In the genomic region with DNA sequence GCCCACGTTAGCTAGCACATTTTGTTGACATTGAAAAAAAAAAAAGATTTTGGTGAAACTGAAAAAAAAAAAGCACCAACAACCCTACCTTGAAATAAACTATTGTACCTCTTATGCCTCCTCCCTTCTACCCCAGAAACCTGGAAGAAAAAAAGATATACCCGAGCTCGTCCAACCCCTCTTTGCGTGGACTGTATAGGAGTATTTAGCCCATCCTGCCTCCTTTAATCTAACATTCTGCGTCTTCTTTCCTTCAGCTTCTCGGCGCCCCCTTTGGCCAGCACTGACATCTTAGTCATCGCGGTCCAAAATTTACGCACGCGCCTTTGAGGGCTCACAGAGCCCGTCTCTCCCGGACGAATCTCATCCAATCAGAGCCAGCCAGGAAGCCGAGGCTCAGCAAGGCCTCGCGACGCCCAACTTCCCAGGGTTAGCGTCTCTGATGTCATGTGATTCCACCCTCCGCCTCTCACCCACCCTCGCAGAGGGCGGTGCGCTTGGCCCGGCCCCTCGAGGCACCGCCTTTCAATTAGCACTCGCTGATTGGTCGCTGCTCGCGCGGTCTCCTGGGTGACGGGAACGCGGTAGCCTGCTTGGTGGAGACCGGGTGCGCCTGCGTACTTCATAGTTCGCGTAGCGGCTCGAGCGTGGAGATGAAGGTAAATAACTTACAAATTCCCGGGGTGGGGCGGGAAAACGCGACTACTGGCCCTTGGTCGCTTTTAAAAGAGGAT, we compare ENCODE assay signal across 8 cellular contexts.
DNase-seq lines count a peak whose midpoint lies in the region; ATAC-seq and TF ChIP-seq lines count a peak whose summit lies in the region.

Gene WDR19, plus strand, starts transcription at position 625 of the 734 bp plus-strand sequence. Its CDS starts 29 bp downstream, at position 654.

- DNase-seq in AG10803 (ENCODE audit: low read depth) (peak; percentile 99), NCI-H345 treated with DMSO at 0.1 percent for 48 hours (lab: John Stamatoyannopoulos, UW; ENCODE audit: unreplicated experiment) (peak; percentile 92), cerebellar nuclear complex (lab: John Stamatoyannopoulos, UW) (peak; percentile 97 to 98), islet precursor cell (peak; percentile 100)
- DNase-seq in activated CD4-positive, CD25-positive, alpha-beta regulatory T cell treated with anti-CD3 and anti-CD28 coated beads, Interleukin-2, amount 50 U/mL, for 16 hours (ENCODE audit: low read depth, low spot score) = peak; percentile 97
- DNase-seq in stimulated activated CD4-positive, alpha-beta T cell treated with anti-CD3 and anti-CD28 coated beads, Interleukin-12 subunit alpha, Interleukin-12 subunit beta, amount 100 ng/mL, for 48 hours (ENCODE audit: low read depth in 2 of 3, low spot score in 1 of 3) = peak; percentile 94 to 99 (median 98)

- ATAC-seq in GM19023 (IDR thresholded peaks at IDR 0.05; ENCODE audit: unreplicated experiment) (peak; percentile 99), HG03280 (IDR thresholded peaks at IDR 0.05; ENCODE audit: unreplicated experiment) (peak; percentile 99)

- H3K4me3 ChIP-seq in AG10803 (ENCODE audit: low read length) = peak within 1 kb of the TSS; percentile 92

- peak; percentile 56 for TF ChIP-seq CTCF in AG10803 (conservative IDR thresholded peaks at IDR 0.05; ENCODE audit: low read length)

Comparison
In these comparisons a context has a peak if more than half of its experiments do, and no peak if none do; other contexts are left out.
1. Peak in every context shown above with its lines: DNase-seq, ATAC-seq and H3K4me3 ChIP-seq.